20 cellular contexts compared by ENCODE assay signal in the genomic region with DNA sequence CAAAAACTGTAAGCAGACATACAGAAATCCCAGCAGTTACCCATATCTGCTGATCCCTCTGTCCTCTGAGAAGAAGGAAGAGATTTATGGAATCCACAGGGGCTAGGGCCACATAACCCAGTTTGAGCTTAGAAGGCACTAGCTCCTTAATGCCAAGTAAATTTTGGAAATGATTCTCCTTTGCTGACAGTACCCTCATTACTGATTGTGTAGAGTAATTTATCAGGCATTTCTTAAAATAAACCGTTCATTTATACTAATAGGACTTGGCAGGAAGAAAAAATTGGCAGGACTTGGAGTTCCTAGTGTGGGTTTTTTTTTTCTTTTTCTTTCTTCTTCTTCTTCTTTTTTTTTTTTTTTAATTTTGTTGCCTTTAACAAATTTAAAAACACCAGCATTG.
"Had no signal": no experiment of that assay in that cellular context is flagged by ENCODE, and none has a peak within 500 bp of the region (broad histone marks: within the 10 kb centered on the region; RNA-seq: fewer than 3 reads in every experiment).

No MANE protein-coding gene starts in this region.

- H3K27me3 ChIP-seq: breast epithelium, neutrophil, stomach, testis, upper lobe of right lung had no signal

- H3K9me3 ChIP-seq: breast epithelium, left ventricle myocardium inferior, neutrophil, stomach, testis, upper lobe of right lung had no signal

- H3K4me3 ChIP-seq: breast epithelium, left ventricle myocardium inferior, smooth muscle cell, stomach, testis, upper lobe of right lung had no signal

- ATAC-seq: activated CD8-positive, alpha-beta T cell treated with anti-CD3 and anti-CD28 coated beads, Interleukin-2, amount 10 ng/mL, durations not matched to agents 7 days and 5 days; activated T-cell treated with anti-CD3 and anti-CD28 coated beads, Interleukin-2, amount 50 U/mL, for 4 hours; esophagus mucosa; naive thymus-derived CD8-positive, alpha-beta T cell; sciatic nerve; upper lobe of right lung had no signal

- DNase-seq: activated CD4-positive, alpha-beta T cell treated with anti-CD3 and anti-CD28 coated beads, Interleukin-2, amount 10 ng/mL, durations not matched to agents 7 days and 5 days; activated CD8-positive, alpha-beta T cell treated with anti-CD3 and anti-CD28 coated beads, Interleukin-2, amount 10 ng/mL, durations not matched to agents 7 days and 5 days; activated naive CD4-positive, alpha-beta T cell treated with anti-CD3 and anti-CD28 coated beads for 36 hours; activated T-cell treated with anti-CD3 and anti-CD28 coated beads, Interleukin-2, amount 50 U/mL, for 4 hours; aorta; cerebellar nuclear complex; effector CD4-positive, alpha-beta T cell; foreskin fibroblast; left ventricle myocardium inferior; mesenchymal stem cell; naive thymus-derived CD8-positive, alpha-beta T cell; stimulated activated CD4-positive, alpha-beta T cell treated with anti-CD3 and anti-CD28 coated beads, Interleukin-4, amount 100 ng/mL, for 1 hour; stomach; testis; upper lobe of right lung had no signal

- H3K36me3 ChIP-seq: breast epithelium, left ventricle myocardium inferior, neutrophil, stomach, upper lobe of right lung had no signal
